ENCODE assay signal across 14 cellular contexts in the genomic region with DNA sequence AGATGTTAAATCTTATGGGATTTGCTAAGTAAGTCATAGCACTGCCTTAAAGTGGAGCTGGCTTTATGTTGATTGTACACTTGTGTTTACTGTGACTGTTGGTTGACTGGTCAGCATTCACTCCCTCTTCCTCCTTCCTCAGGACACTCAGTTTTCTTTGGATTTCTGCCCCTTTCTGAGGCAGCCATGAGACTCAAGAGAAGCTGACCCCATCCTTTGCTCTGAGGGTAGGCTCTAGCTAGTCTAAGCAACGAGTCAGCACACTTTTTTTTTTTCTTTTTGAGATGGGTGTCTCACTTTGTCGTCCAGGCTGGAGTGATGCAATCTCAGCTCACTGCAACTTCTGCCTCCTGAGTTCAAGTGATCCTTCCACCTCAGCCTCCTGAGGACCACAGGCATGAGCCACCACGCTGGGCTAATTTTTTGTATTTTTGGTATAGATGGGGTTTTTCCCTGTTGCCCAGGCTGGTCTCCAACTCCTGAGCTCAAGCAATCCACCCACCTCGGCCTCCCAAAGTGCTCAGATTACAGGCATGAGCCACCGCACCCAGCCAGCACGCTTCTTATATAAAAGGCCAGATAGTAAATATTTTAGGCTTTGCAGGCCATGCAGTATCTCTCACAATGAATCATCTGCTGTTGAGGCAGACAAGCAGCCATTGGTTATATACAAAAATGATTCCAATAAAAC.
DNase-seq lines count a peak whose midpoint lies in the region; ATAC-seq and TF ChIP-seq lines count a peak whose summit lies in the region.
"Had no signal": no experiment of that assay in that cellular context is flagged by ENCODE, and none has a peak within 500 bp of the region (broad histone marks: within the 10 kb centered on the region; RNA-seq: fewer than 3 reads in every experiment).

No MANE protein-coding gene starts in this region.

- POLR2A ChIA-PET in HCT116 (lab: Charles Lee) = no interaction called here

- H3K79me2 ChIP-seq in ACC112 (ENCODE audit: control insufficient read depth, insufficient read depth, low read length, unreplicated experiment) (no peaks in the 10 kb centered on the region), HCT116 (ENCODE audit: insufficient read depth, low read length) (no peaks in the 10 kb centered on the region)

- no peaks in the 10 kb centered on the region for H3K9me2 ChIP-seq in HCT116 (ENCODE audit: insufficient read depth)

- no peaks in the 10 kb centered on the region for H4K20me1 ChIP-seq in HCT116 (ENCODE audit: insufficient read depth)
- H4K20me1 ChIP-seq: BLaER1 had no signal

- no peak for TF ChIP-seq RAD21 in HCT116 (IDR thresholded peaks at IDR 0.05; ENCODE audit: low read depth)

- peaks cover 49% of the 10 kb centered on the region for H3K4me1 ChIP-seq in ACC112 (ENCODE audit: control insufficient read depth, insufficient read depth, low read length, unreplicated experiment)
- peaks cover 0 to 7% of the 10 kb centered on the region in 2 experiments; a peak in 3 of 4 replicates for H3K4me1 ChIP-seq in HCT116 (ENCODE audit: control insufficient read depth in 1 of 2, insufficient read depth in 2 of 2, low read length in 2 of 2)
- peaks cover 20% of the 10 kb centered on the region for H3K4me1 ChIP-seq in adipocyte (ENCODE audit: control insufficient read depth, insufficient read depth, low read length)
- H3K4me1 ChIP-seq in foreskin keratinocyte = peaks cover 4% of the 10 kb centered on the region

- H3K9me3 ChIP-seq in HCT116 (ENCODE audit: control insufficient read depth in 1 of 2, insufficient read depth in 1 of 2, low read depth in 1 of 2, low read length in 2 of 2) (no peaks in the 10 kb centered on the region), adipocyte (ENCODE audit: control insufficient read depth, low read length) (no peaks in the 10 kb centered on the region)
- H3K9me3 ChIP-seq: BLaER1, heart left ventricle, neutrophil had no signal

- TF ChIP-seq CTCF in HCT116 (IDR thresholded peaks at IDR 0.05 in 2 of 3, conservative IDR thresholded peaks at IDR 0.05 in 1 of 3; ENCODE audit: borderline replicate concordance in 1 of 3, insufficient read depth in 1 of 3, low read depth in 2 of 3, low read length in 2 of 3) (no peak), foreskin keratinocyte (conservative IDR thresholded peaks at IDR 0.05) (no peak)

- H3K27me3 Mint-ChIP-seq in activated naive CD8-positive, alpha-beta T cell treated with anti-CD3 and anti-CD28 coated beads for 36 hours = no peaks in the 10 kb centered on the region

- H2AFZ ChIP-seq in ACC112 (ENCODE audit: low read length, unreplicated experiment) (no peak overlapping the region), HCT116 (ENCODE audit: low read depth, low read length, poor library complexity, severe bottlenecking) (no peak overlapping the region)

- no peak for TF ChIP-seq POLR2A in HCT116 (IDR thresholded peaks at IDR 0.05; ENCODE audit: borderline replicate concordance, extremely low read depth, insufficient read depth, insufficient read length)

- H3K9me3 Mint-ChIP-seq in activated naive CD8-positive, alpha-beta T cell treated with anti-CD3 and anti-CD28 coated beads for 36 hours = no peaks in the 10 kb centered on the region
- H3K9me3 Mint-ChIP-seq: activated T-helper 2 cell treated with anti-CD3 and anti-CD28 coated beads, Interferon-gamma antibody, Interleukin-2, Interleukin-4, amounts not matched to agents 10 μg/mL and 5 μg/mL and 100 μg/mL, durations not matched to agents 14 hours and 24 hours and 36 hours had no signal

- H3K27ac Mint-ChIP-seq in activated naive CD8-positive, alpha-beta T cell treated with anti-CD3 and anti-CD28 coated beads for 36 hours = no peak overlapping the region
- H3K27ac Mint-ChIP-seq: activated T-helper 2 cell treated with anti-CD3 and anti-CD28 coated beads, Interferon-gamma antibody, Interleukin-2, Interleukin-4, amounts not matched to agents 10 μg/mL and 5 μg/mL and 100 μg/mL, durations not matched to agents 14 hours and 24 hours and 36 hours had no signal

- intact Hi-C loops in HCT116 (cut with micrococcal nuclease) = no loop called here

- RAD21 ChIA-PET in HCT116 (lab: Charles Lee; ENCODE audit: low non-redundant PET in 1 of 2, low total read pairs in 2 of 2, uncharacterized antibody in 2 of 2, unreplicated experiment in 2 of 2) = no interaction called here

- H3K4me3 ChIP-seq in ACC112 (ENCODE audit: low read depth, low read length) (peak overlapping the region; percentile 23; the same call in 1 of the 2 replicates), HCT116 (replicated peaks in 1 of 2; ENCODE audit: low read depth in 1 of 2, low read length in 2 of 2) (no peak overlapping the region), adipocyte (ENCODE audit: low read length) (no peak overlapping the region)
- H3K4me3 ChIP-seq: BLaER1, heart left ventricle had no signal

- no peak overlapping the region for H3K4me3 Mint-ChIP-seq in activated naive CD8-positive, alpha-beta T cell treated with anti-CD3 and anti-CD28 coated beads for 36 hours

- H3K4me1 Mint-ChIP-seq in activated naive CD8-positive, alpha-beta T cell treated with anti-CD3 and anti-CD28 coated beads for 36 hours = no peaks in the 10 kb centered on the region

- H3K36me3 ChIP-seq in ACC112 (ENCODE audit: insufficient read depth, low read length) (no peaks in the 10 kb centered on the region), HCT116 (ENCODE audit: control insufficient read depth in 1 of 2, insufficient read depth in 2 of 2, low read length in 2 of 2) (no peaks in the 10 kb centered on the region), adipocyte (ENCODE audit: control insufficient read depth, insufficient read depth, low read length, severe bottlenecking) (no peaks in the 10 kb centered on the region)
- H3K36me3 ChIP-seq: BLaER1, heart left ventricle, neutrophil had no signal

- DNase-seq in HCT116 (ENCODE audit: low read depth, low spot score) = no peak
- peak; percentile 75 for DNase-seq in adipocyte (ENCODE audit: low read depth)
- no peak for DNase-seq in foreskin keratinocyte
- DNase-seq in activated naive CD8-positive, alpha-beta T cell treated with anti-CD3 and anti-CD28 coated beads for 36 hours = no peak
- no peak for DNase-seq in DMS 273 treated with DMSO at 0.1 percent for 48 hours (lab: John Stamatoyannopoulos, UW)
- no peak for DNase-seq in SW480 (ENCODE audit: low spot score)
- no peak for DNase-seq in SKM-1 treated with dmso at 0.1 percent for 144 hours (lab: John Stamatoyannopoulos, UW; ENCODE audit: unreplicated experiment)
- DNase-seq: activated CD4-positive, alpha-beta T cell treated with anti-CD3 and anti-CD28 coated beads for 4 hours; heart left ventricle; NCI-H774 had no signal

- H3K9ac ChIP-seq in HCT116 (ENCODE audit: low read length) (no peak overlapping the region), adipocyte (ENCODE audit: low read length) (peak overlapping the region; percentile 26)
- H3K9ac ChIP-seq: BLaER1 had no signal

- ATAC-seq in HCT116 (no peak), foreskin keratinocyte (no peak)
- ATAC-seq: heart left ventricle had no signal

- H3K4me2 ChIP-seq in HCT116 (ENCODE audit: low read length) = no peak overlapping the region
- H3K4me2 ChIP-seq: BLaER1 had no signal

- CTCF ChIA-PET in HCT116 (lab: Charles Lee) = interaction anchor here (1.7 kb wide), 1 partner anchor 363 kb away, joined by 6 read pairs; no protein-coding TSS in a partner anchor

- BruUV-seq in HCT116 (replicated peaks; lab: Mats Ljungman, UMichigan) = no TSS peak

- H3K27me3 ChIP-seq in ACC112 (ENCODE audit: insufficient read depth, low read length) (no peaks in the 10 kb centered on the region), HCT116 (ENCODE audit: insufficient read depth, low read length) (peaks cover 14% of the 10 kb centered on the region; the same call in 1 of the 2 replicates), adipocyte (replicated peaks; ENCODE audit: control insufficient read depth, insufficient read depth, low read length) (no peaks in the 10 kb centered on the region), foreskin keratinocyte (no peaks in the 10 kb centered on the region)
- H3K27me3 ChIP-seq: BLaER1, neutrophil had no signal

- peak overlapping the region; percentile 99 for H3K27ac ChIP-seq in ACC112 (ENCODE audit: low read depth, low read length)
- H3K27ac ChIP-seq in HCT116 (ENCODE audit: low read depth, low read length) = no peak overlapping the region
- peak overlapping the region; percentile 29 for H3K27ac ChIP-seq in foreskin keratinocyte
- H3K27ac ChIP-seq: BLaER1, heart left ventricle, neutrophil had no signal

- no peaks in the 10 kb centered on the region for H3K36me3 Mint-ChIP-seq in activated naive CD8-positive, alpha-beta T cell treated with anti-CD3 and anti-CD28 coated beads for 36 hours

TF ChIP-seq in HCT116, 20 proteins besides CTCF, POLR2A, EP300 and RAD21:
- no peak for TF ChIP-seq EGR1 (IDR thresholded peaks at IDR 0.05; ENCODE audit: low read depth)
- TF ChIP-seq CEBPB (IDR thresholded peaks at IDR 0.05; ENCODE audit: low read depth) = 0 out of 2 replicates have a peak, but pooled peaks have one; percentile 20
- no peak for TF ChIP-seq ZFX (IDR thresholded peaks at IDR 0.05)
- TF ChIP-seq, protein P1, sequence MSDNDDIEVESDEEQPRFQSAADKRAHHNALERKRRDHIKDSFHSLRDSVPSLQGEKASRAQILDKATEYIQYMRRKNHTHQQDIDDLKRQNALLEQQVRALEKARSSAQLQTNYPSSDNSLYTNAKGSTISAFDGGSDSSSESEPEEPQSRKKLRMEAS (IDR thresholded peaks at IDR 0.05) = no peak
TF ChIP-seq in HCT116: peak in this region for 1.
